15 cellular contexts compared by ENCODE assay signal in genomic region chr1:15344800-15345710, GRCh38.
DNase-seq lines count a peak whose midpoint lies in the region; ATAC-seq and TF ChIP-seq lines count a peak whose summit lies in the region.
"Had no signal": no experiment of that assay in that cellular context is flagged by ENCODE, and none has a peak within 500 bp of the region (broad histone marks: within the 10 kb centered on the region; RNA-seq: fewer than 3 reads in every experiment).

No MANE protein-coding gene starts in this region.

- ATAC-seq in HG02642 (IDR thresholded peaks at IDR 0.05; ENCODE audit: poor library complexity, unreplicated experiment) (no peak), gastrocnemius medialis (no peak)

- H3K4me1 ChIP-seq in neuronal stem cell (ENCODE audit: control insufficient read depth in 2 of 2, insufficient read depth in 1 of 2, low read depth in 1 of 2, low read length in 2 of 2): peaks cover 0 to 2% of the 10 kb centered on the region in 2 donors
- no peaks in the 10 kb centered on the region for H3K4me1 ChIP-seq in gastrocnemius medialis

- H4K91ac ChIP-seq in neuronal stem cell (ENCODE audit: low read depth, low read length, poor library complexity): peak overlapping the region; percentile 77

- peaks cover 3% of the 10 kb centered on the region for H3K36me3 Mint-ChIP-seq in T-helper 2 cell treated with Interferon-gamma antibody and Interleukin-4, amounts not matched to agents 5 μg/mL and 100 μg/mL, for 36 hours (ENCODE audit: low read depth)
- no peaks in the 10 kb centered on the region for H3K36me3 Mint-ChIP-seq in dendritic cell treated with granulocyte-macrophage colony-stimulating factor and Interleukin-4, amounts not matched to agents 40 ng/mL and 50 ng/mL, for 4 days (ENCODE audit: low read depth)
- H3K36me3 Mint-ChIP-seq: brain, memory B cell had no signal

- no peak for DNase-seq in T-helper 2 cell treated with Interferon-gamma antibody and Interleukin-4, amounts not matched to agents 5 μg/mL and 100 μg/mL, for 36 hours (ENCODE audit: low spot score)
- DNase-seq in T-helper 2 cell (no peak), NCI-H2107 treated with DMSO at 0.1 percent for 48 hours (lab: John Stamatoyannopoulos, UW; ENCODE audit: unreplicated experiment) (peak; percentile 73), neuronal stem cell (ENCODE audit: low spot score) (no peak), HuH-7 (ENCODE audit: low spot score) (no peak), gastrocnemius medialis (no peak)
- DNase-seq: DMS 273 treated with DMSO at 0.1 percent for 48 hours, NCI-H446 treated with DMSO at 0.1 percent for 48 hours, WERI-Rb-1 had no signal

- H2BK5ac ChIP-seq in neuronal stem cell (ENCODE audit: low read length): no peak overlapping the region

- H2AFZ ChIP-seq in neuronal stem cell (ENCODE audit: low read length): no peak overlapping the region
- H2AFZ ChIP-seq: hepatocyte had no signal

- H3K27me3 ChIP-seq in neuronal stem cell (ENCODE audit: control insufficient read depth in 3 of 3, insufficient read depth in 3 of 3, low read depth in 1 of 3, low read length in 3 of 3) (peaks cover 0 to 3% (median 0%) of the 10 kb centered on the region in 3 experiments), gastrocnemius medialis (peaks cover 0 to 8% (median 3%) of the 10 kb centered on the region in 3 donors)
- H3K27me3 ChIP-seq: hepatocyte, vagina had no signal

- no peak overlapping the region for H3K4me3 ChIP-seq in neuronal stem cell (ENCODE audit: low read length in 2 of 2)
- H3K4me3 ChIP-seq in gastrocnemius medialis: no peak overlapping the region
- H3K4me3 ChIP-seq: hepatocyte, vagina had no signal

- intact Hi-C loops in dendritic cell treated with granulocyte-macrophage colony-stimulating factor and Interleukin-4, amounts not matched to agents 40 ng/mL and 50 ng/mL, for 4 days (cut with micrococcal nuclease): loop anchor here (5.0 kb wide), 1 partner anchor 72 kb away; no protein-coding TSS in a partner anchor
- intact Hi-C loops in gastrocnemius medialis (cut with DNase I; ENCODE audit: low total_unique reads): no loop called here

- H2BK12ac ChIP-seq in neuronal stem cell (ENCODE audit: low read length): no peak overlapping the region

- no CpG with 5 or more reads among the region's 23 CpGs for WGBS in neuronal stem cell (ENCODE audit: extremely low coverage in 2 of 2, insufficient read length in 2 of 2, insufficient replicate concordance in 1 of 2), 2 donors

- no peak overlapping the region for H3K4ac ChIP-seq in neuronal stem cell (ENCODE audit: low read length)

- H3K79me1 ChIP-seq in neuronal stem cell (ENCODE audit: low read depth, low read length): no peaks in the 10 kb centered on the region

- no peaks in the 10 kb centered on the region for H3K9me3 Mint-ChIP-seq in T-helper 2 cell treated with Interferon-gamma antibody and Interleukin-4, amounts not matched to agents 5 μg/mL and 100 μg/mL, for 36 hours
- no peaks in the 10 kb centered on the region for H3K9me3 Mint-ChIP-seq in dendritic cell treated with granulocyte-macrophage colony-stimulating factor and Interleukin-4, amounts not matched to agents 40 ng/mL and 50 ng/mL, for 4 days
- H3K9me3 Mint-ChIP-seq: brain, memory B cell had no signal

- H3K14ac ChIP-seq in neuronal stem cell (ENCODE audit: low read length): no peak overlapping the region

- H3K4me3 Mint-ChIP-seq in T-helper 2 cell treated with Interferon-gamma antibody and Interleukin-4, amounts not matched to agents 5 μg/mL and 100 μg/mL, for 36 hours: peak overlapping the region; percentile 62
- H3K4me3 Mint-ChIP-seq in dendritic cell treated with granulocyte-macrophage colony-stimulating factor and Interleukin-4, amounts not matched to agents 40 ng/mL and 50 ng/mL, for 4 days: peak overlapping the region; percentile 44
- H3K4me3 Mint-ChIP-seq: brain, memory B cell had no signal

- H2BK15ac ChIP-seq in neuronal stem cell (ENCODE audit: low read length): no peak overlapping the region

- H3K23ac ChIP-seq in neuronal stem cell (ENCODE audit: low read depth, low read length, poor library complexity): no peak overlapping the region

- H3K36me3 ChIP-seq in neuronal stem cell (replicated peaks in 1 of 2; ENCODE audit: control insufficient read depth in 2 of 2, insufficient read depth in 2 of 2, low read length in 2 of 2): no peaks in the 10 kb centered on the region
- H3K36me3 ChIP-seq in gastrocnemius medialis: no peaks in the 10 kb centered on the region
- H3K36me3 ChIP-seq: vagina, WERI-Rb-1 had no signal

- peak overlapping the region; percentile 46 for H3K18ac ChIP-seq in neuronal stem cell (ENCODE audit: low read length)

- no peak overlapping the region for H4K8ac ChIP-seq in neuronal stem cell (ENCODE audit: low read depth, low read length)

- no peak overlapping the region for H3K9ac ChIP-seq in neuronal stem cell (ENCODE audit: low read depth, low read length, poor library complexity)

- H3K27ac Mint-ChIP-seq in T-helper 2 cell treated with Interferon-gamma antibody and Interleukin-4, amounts not matched to agents 5 μg/mL and 100 μg/mL, for 36 hours: peak overlapping the region; percentile 80
- peak overlapping the region; percentile 93 for H3K27ac Mint-ChIP-seq in dendritic cell treated with granulocyte-macrophage colony-stimulating factor and Interleukin-4, amounts not matched to agents 40 ng/mL and 50 ng/mL, for 4 days
- H3K27ac Mint-ChIP-seq: memory B cell had no signal

- no peak overlapping the region for H3K4me2 ChIP-seq in neuronal stem cell (ENCODE audit: insufficient read depth, low read length, poor library complexity, severe bottlenecking)
- H3K4me2 ChIP-seq: hepatocyte had no signal

- no peak for TF ChIP-seq POLR2A in gastrocnemius medialis (IDR thresholded peaks at IDR 0.05)

- peak overlapping the region; percentile 32 for H2AK5ac ChIP-seq in neuronal stem cell (ENCODE audit: low read depth, low read length)

- peaks cover 2% of the 10 kb centered on the region for H3K27me3 Mint-ChIP-seq in T-helper 2 cell treated with Interferon-gamma antibody and Interleukin-4, amounts not matched to agents 5 μg/mL and 100 μg/mL, for 36 hours (ENCODE audit: low read depth)
- H3K27me3 Mint-ChIP-seq in dendritic cell treated with granulocyte-macrophage colony-stimulating factor and Interleukin-4, amounts not matched to agents 40 ng/mL and 50 ng/mL, for 4 days: peaks cover 4% of the 10 kb centered on the region

- no peaks in the 10 kb centered on the region for H3K9me3 ChIP-seq in neuronal stem cell (replicated peaks in 1 of 2; ENCODE audit: control insufficient read depth in 2 of 2, insufficient read depth in 1 of 2, low read depth in 1 of 2, low read length in 2 of 2)
- H3K9me3 ChIP-seq in gastrocnemius medialis: no peaks in the 10 kb centered on the region
- H3K9me3 ChIP-seq: vagina had no signal

- in situ Hi-C loops in gastrocnemius medialis (cut with MboI; ENCODE audit: low sequenced_read_pairs in 4 of 4): no loop called here

- H3K4me1 Mint-ChIP-seq in T-helper 2 cell treated with Interferon-gamma antibody and Interleukin-4, amounts not matched to agents 5 μg/mL and 100 μg/mL, for 36 hours (ENCODE audit: low read depth): peaks cover 68% of the 10 kb centered on the region
- H3K4me1 Mint-ChIP-seq in dendritic cell treated with granulocyte-macrophage colony-stimulating factor and Interleukin-4, amounts not matched to agents 40 ng/mL and 50 ng/mL, for 4 days (ENCODE audit: low read depth): peaks cover 84% of the 10 kb centered on the region

- TF ChIP-seq CTCF in gastrocnemius medialis (IDR thresholded peaks at IDR 0.05 in 4 of 5, conservative IDR thresholded peaks at IDR 0.05 in 1 of 5): no peak

- H2BK120ac ChIP-seq in neuronal stem cell (ENCODE audit: low read depth, low read length): no peak overlapping the region

- H3K27ac ChIP-seq in neuronal stem cell (replicated peaks; ENCODE audit: low read length): no peak overlapping the region
- H3K27ac ChIP-seq in gastrocnemius medialis: no peak overlapping the region
- H3K27ac ChIP-seq: hepatocyte, WERI-Rb-1 had no signal
